In genomic region chr20:64057628-64058498, GRCh38 we compare ENCODE assay signal across 1 cellular context.
TF ChIP-seq lines count a peak whose summit lies in the region.

No MANE protein-coding gene starts in this region.

TF ChIP-seq in HepG2, 621 proteins besides CTCF, POLR2A, EP300 and RAD21 (continues in another document):
- peak; percentile 56; the same call in 1 of the 2 replicates for TF ChIP-seq NR2F6 (IDR thresholded peaks at IDR 0.05)
- peak; percentile 84 for TF ChIP-seq NR2F6 (CRISPR knock-in tag; IDR thresholded peaks at IDR 0.05)
- peak; percentile 67; the same call in 1 of the 2 replicates for TF ChIP-seq ZNF709 (CRISPR knock-in tag; IDR thresholded peaks at IDR 0.05)
- peak; percentile 96 for TF ChIP-seq ZNF782 (CRISPR knock-in tag; IDR thresholded peaks at IDR 0.05; ENCODE audit: borderline replicate concordance)
- TF ChIP-seq RXRB (CRISPR knock-in tag; IDR thresholded peaks at IDR 0.05; ENCODE audit: borderline replicate concordance), result peak; percentile 63; the same call in 1 of the 2 replicates
- no peak for TF ChIP-seq ZBTB1 (CRISPR knock-in tag; IDR thresholded peaks at IDR 0.05; ENCODE audit: borderline replicate concordance)
- TF ChIP-seq CSRNP1 (CRISPR knock-in tag; IDR thresholded peaks at IDR 0.05), result peak; percentile 80; the same call in 1 of the 2 replicates
- 0 out of 2 replicates have a peak, but pooled peaks have one; percentile 55 for TF ChIP-seq ZNF761 (CRISPR knock-in tag; conservative IDR thresholded peaks at IDR 0.05)
- peak; percentile 73; the same call in 1 of the 2 replicates for TF ChIP-seq RFXAP (CRISPR knock-in tag; IDR thresholded peaks at IDR 0.05; ENCODE audit: borderline replicate concordance)
- peak; percentile 70 for TF ChIP-seq ZNF143 (CRISPR knock-in tag; IDR thresholded peaks at IDR 0.05)
- no peak for TF ChIP-seq SKI (IDR thresholded peaks at IDR 0.05; ENCODE audit: partially characterized antibody)
- TF ChIP-seq ZNF274 (CRISPR knock-in tag; IDR thresholded peaks at IDR 0.05), result 0 out of 2 replicates have a peak, but pooled peaks have one; percentile 3
- no peak; the same call in 1 of the 2 replicates for TF ChIP-seq ZNF546 (CRISPR knock-in tag; conservative IDR thresholded peaks at IDR 0.05)
- peak; percentile 26 for TF ChIP-seq MYC (CRISPR knock-in tag; IDR thresholded peaks at IDR 0.05; ENCODE audit: borderline replicate concordance)
- peak; percentile 46 for TF ChIP-seq TEAD3 (CRISPR knock-in tag; optimal IDR thresholded peaks at IDR 0.05; ENCODE audit: borderline replicate concordance)
- TF ChIP-seq THAP8 (CRISPR knock-in tag; IDR thresholded peaks at IDR 0.05; ENCODE audit: borderline replicate concordance), result no peak
- TF ChIP-seq IRF2 (CRISPR knock-in tag; IDR thresholded peaks at IDR 0.05), result peak; percentile 66
- 0 out of 2 replicates have a peak, but pooled peaks have one; percentile 64 for TF ChIP-seq MTERF4 (CRISPR knock-in tag; IDR thresholded peaks at IDR 0.05)
- TF ChIP-seq ELK4 (CRISPR knock-in tag; IDR thresholded peaks at IDR 0.05; ENCODE audit: borderline replicate concordance), result no peak
- TF ChIP-seq ZSCAN29 (CRISPR knock-in tag; conservative IDR thresholded peaks at IDR 0.05), result 0 out of 2 replicates have a peak, but pooled peaks have one; percentile 79
- TF ChIP-seq ZMAT3 (CRISPR knock-in tag; conservative IDR thresholded peaks at IDR 0.05), result no peak
- TF ChIP-seq KAT7 (CRISPR knock-in tag; IDR thresholded peaks at IDR 0.05; ENCODE audit: borderline replicate concordance), result peak; percentile 71; the same call in 1 of the 2 replicates
- 0 out of 2 replicates have a peak, but pooled peaks have one; percentile 23 for TF ChIP-seq NFIB (CRISPR knock-in tag; IDR thresholded peaks at IDR 0.05; ENCODE audit: borderline replicate concordance)
- 0 out of 2 replicates have a peak, but pooled peaks have one; percentile 56 for TF ChIP-seq ZNF441 (CRISPR knock-in tag; IDR thresholded peaks at IDR 0.05; ENCODE audit: borderline replicate concordance)
- peak; percentile 62; the same call in 1 of the 2 replicates for TF ChIP-seq NR2C2 (CRISPR knock-in tag; IDR thresholded peaks at IDR 0.05; ENCODE audit: borderline replicate concordance)
- TF ChIP-seq HNRNPLL (IDR thresholded peaks at IDR 0.05; ENCODE audit: low read depth, low read length, poor library complexity, severe bottlenecking), result peak; percentile 7
- no peak for TF ChIP-seq FOXC1 (CRISPR knock-in tag; IDR thresholded peaks at IDR 0.05; ENCODE audit: borderline replicate concordance)
- TF ChIP-seq ZNF850 (CRISPR knock-in tag; conservative IDR thresholded peaks at IDR 0.05), result no peak
- TF ChIP-seq FIP1L1 (IDR thresholded peaks at IDR 0.05; ENCODE audit: borderline replicate concordance, insufficient read depth, low read depth, low read length), result 0 out of 2 replicates have a peak, but pooled peaks have one; percentile 63
- TF ChIP-seq ZBTB26 (CRISPR knock-in tag; IDR thresholded peaks at IDR 0.05; ENCODE audit: borderline replicate concordance), result peak; percentile 43; the same call in 1 of the 2 replicates
- peak; percentile 10; the same call in 1 of the 2 replicates for TF ChIP-seq IRF9 (CRISPR knock-in tag; IDR thresholded peaks at IDR 0.05; ENCODE audit: borderline replicate concordance)
- TF ChIP-seq ZNF790 (CRISPR knock-in tag; IDR thresholded peaks at IDR 0.05; ENCODE audit: borderline replicate concordance), result 0 out of 2 replicates have a peak, but pooled peaks have one; percentile 54
- peak; percentile 99 for TF ChIP-seq SALL2 (CRISPR knock-in tag; IDR thresholded peaks at IDR 0.05)
- TF ChIP-seq ZNF777 (CRISPR knock-in tag; IDR thresholded peaks at IDR 0.05), result peak; percentile 63
- no peak for TF ChIP-seq FOSL1 (CRISPR knock-in tag; IDR thresholded peaks at IDR 0.05; ENCODE audit: borderline replicate concordance)
- 0 out of 2 replicates have a peak, but pooled peaks have one; percentile 71 for TF ChIP-seq ZNF451 (CRISPR knock-in tag; IDR thresholded peaks at IDR 0.05)
- peak; percentile 20; the same call in 1 of the 2 replicates for TF ChIP-seq MIER3 (CRISPR knock-in tag; IDR thresholded peaks at IDR 0.05; ENCODE audit: borderline replicate concordance)
- no peak; the same call in 1 of the 2 replicates for TF ChIP-seq ZNF34 (CRISPR knock-in tag; IDR thresholded peaks at IDR 0.05; ENCODE audit: borderline replicate concordance)
- no peak; the same call in 1 of the 2 replicates for TF ChIP-seq NRL (CRISPR knock-in tag; IDR thresholded peaks at IDR 0.05; ENCODE audit: borderline replicate concordance)
- TF ChIP-seq TSC22D2 (CRISPR knock-in tag; IDR thresholded peaks at IDR 0.05; ENCODE audit: borderline replicate concordance), result 0 out of 2 replicates have a peak, but pooled peaks have one; percentile 13
- TF ChIP-seq ZFP90 (CRISPR knock-in tag; IDR thresholded peaks at IDR 0.05; ENCODE audit: borderline replicate concordance), result peak; percentile 91; the same call in 1 of the 2 replicates
- TF ChIP-seq SOX6 (IDR thresholded peaks at IDR 0.05), result no peak
- TF ChIP-seq SOX6 (CRISPR knock-in tag; IDR thresholded peaks at IDR 0.05), result peak; percentile 53
- TF ChIP-seq SIX4 (CRISPR knock-in tag; IDR thresholded peaks at IDR 0.05), result no peak
- peak; percentile 24; the same call in 1 of the 2 replicates for TF ChIP-seq ZNF780A (CRISPR knock-in tag; IDR thresholded peaks at IDR 0.05)
- 0 out of 2 replicates have a peak, but pooled peaks have one; percentile 4 for TF ChIP-seq ZNF251 (CRISPR knock-in tag; IDR thresholded peaks at IDR 0.05)
- TF ChIP-seq PATZ1 (CRISPR knock-in tag; IDR thresholded peaks at IDR 0.05), result peak; percentile 99
- peak; percentile 91 for TF ChIP-seq XRCC5 (optimal IDR thresholded peaks at IDR 0.05; ENCODE audit: low read length)
- TF ChIP-seq YY1 (IDR thresholded peaks at IDR 0.05; ENCODE audit: insufficient read depth, insufficient replicate concordance, low read depth, low read length), result peak; percentile 32
- peak; percentile 56 for TF ChIP-seq THRA (CRISPR knock-in tag; IDR thresholded peaks at IDR 0.05; ENCODE audit: borderline replicate concordance)
- TF ChIP-seq ISL2 (CRISPR knock-in tag; IDR thresholded peaks at IDR 0.05), result peak; percentile 57; the same call in 1 of the 2 replicates
- TF ChIP-seq GATAD2A (CRISPR knock-in tag; IDR thresholded peaks at IDR 0.05), result peak; percentile 36; the same call in 1 of the 2 replicates
- peak; percentile 38; the same call in 1 of the 2 replicates for TF ChIP-seq TBX3 (IDR thresholded peaks at IDR 0.05; ENCODE audit: borderline replicate concordance)
- TF ChIP-seq FOXP1 (IDR thresholded peaks at IDR 0.05), result no peak
- TF ChIP-seq FOXP1 (CRISPR knock-in tag; IDR thresholded peaks at IDR 0.05), result 0 out of 2 replicates have a peak, but pooled peaks have one; percentile 8
- peak; percentile 31; the same call in 1 of the 2 replicates for TF ChIP-seq PRDM10 (CRISPR knock-in tag; IDR thresholded peaks at IDR 0.05; ENCODE audit: low read depth)
- no peak for TF ChIP-seq RFX3 (CRISPR knock-in tag; IDR thresholded peaks at IDR 0.05)
